In the genomic region with DNA sequence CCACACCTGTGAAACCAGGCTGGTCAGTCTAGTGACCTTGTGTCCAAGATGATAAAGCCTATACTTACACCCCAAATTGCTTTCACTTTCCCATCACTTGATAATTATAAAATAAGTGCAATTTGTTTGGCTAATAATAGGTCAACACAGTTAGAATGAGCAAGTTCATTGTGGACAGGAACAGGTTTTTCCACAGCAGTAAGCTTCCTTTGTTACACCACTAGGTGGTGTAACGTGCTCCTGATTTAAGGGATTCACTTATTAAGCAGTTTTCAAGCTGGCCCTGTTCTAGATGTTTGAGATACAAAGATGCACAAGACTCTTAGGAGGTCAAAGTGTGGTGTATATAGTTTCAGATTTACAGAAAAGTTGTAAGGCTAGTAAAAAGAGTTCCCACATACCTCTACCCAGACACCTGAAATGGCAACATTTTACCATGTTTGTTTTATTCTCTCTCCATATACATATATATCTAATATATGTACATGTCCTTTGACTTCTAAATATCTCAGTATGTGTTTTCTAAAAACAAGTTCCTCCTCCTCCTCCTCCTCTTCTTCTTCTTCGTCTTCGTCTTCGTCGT, we compare ENCODE assay signal across 7 cellular contexts. TPM values are rescaled to one million over a fixed set of nuclear protein-coding genes. Genes with fewer than 3 reads are reported as not detected.
DNase-seq lines count a peak whose midpoint lies in the region; FAIRE-seq and TF ChIP-seq lines count a peak whose summit lies in the region.

No MANE protein-coding gene starts in this region.

- H3K4me1 Mint-ChIP-seq in astrocyte (ENCODE audit: low read depth, unreplicated experiment) = peaks cover 6% of the 10 kb centered on the region
- peaks cover 6% of the 10 kb centered on the region for H3K4me1 Mint-ChIP-seq in activated CD4-positive, alpha-beta T cell treated with anti-CD3 and anti-CD28 coated beads, Interleukin-2, amount 10 ng/mL, durations not matched to agents 7 days and 5 days

- H3K4me3 ChIP-seq in GM12864 (ENCODE audit: low read depth, low read length) (no peak overlapping the region), astrocyte (ENCODE audit: insufficient read depth, low read depth, low read length) (no peak overlapping the region), liver (ENCODE audit: low read depth in 1 of 3, low read length in 3 of 3) (no peak overlapping the region), H7 (ENCODE audit: insufficient read depth, low read depth, low read length) (no peak overlapping the region)

- H3K27ac Mint-ChIP-seq in astrocyte (ENCODE audit: unreplicated experiment) = no peak overlapping the region
- no peak overlapping the region for H3K27ac Mint-ChIP-seq in activated CD4-positive, alpha-beta T cell treated with anti-CD3 and anti-CD28 coated beads, Interleukin-2, amount 10 ng/mL, durations not matched to agents 7 days and 5 days

- H3K27me3 Mint-ChIP-seq in astrocyte (ENCODE audit: low read depth, unreplicated experiment) = peaks cover 21% of the 10 kb centered on the region
- H3K27me3 Mint-ChIP-seq in activated CD4-positive, alpha-beta T cell treated with anti-CD3 and anti-CD28 coated beads, Interleukin-2, amount 10 ng/mL, durations not matched to agents 7 days and 5 days = peaks cover 30% of the 10 kb centered on the region

- no peak overlapping the region for H3K4me2 ChIP-seq in astrocyte (ENCODE audit: low read length)

- H3K36me3 Mint-ChIP-seq in astrocyte (ENCODE audit: low read depth, unreplicated experiment) = no peaks in the 10 kb centered on the region
- no peaks in the 10 kb centered on the region for H3K36me3 Mint-ChIP-seq in activated CD4-positive, alpha-beta T cell treated with anti-CD3 and anti-CD28 coated beads, Interleukin-2, amount 10 ng/mL, durations not matched to agents 7 days and 5 days (ENCODE audit: low read depth)

- H3K36me3 ChIP-seq in astrocyte (ENCODE audit: insufficient read depth, low read length) (no peaks in the 10 kb centered on the region), liver (ENCODE audit: control insufficient read depth in 4 of 4, insufficient read depth in 3 of 4, low read depth in 1 of 4, low read length in 3 of 4) (no peaks in the 10 kb centered on the region), H7 (replicated peaks; ENCODE audit: control insufficient read depth, insufficient read depth, low read length) (no peaks in the 10 kb centered on the region)

- H3K27me3 ChIP-seq in astrocyte (ENCODE audit: insufficient read depth, low read length) (no peaks in the 10 kb centered on the region), liver (ENCODE audit: control insufficient read depth in 4 of 4, insufficient read depth in 4 of 4, low read length in 3 of 4) (no peaks in the 10 kb centered on the region), H7 (ENCODE audit: control insufficient read depth, insufficient read depth, low read length) (peaks cover 4% of the 10 kb centered on the region)

- H3K9me3 ChIP-seq in astrocyte (ENCODE audit: insufficient read depth, low read depth, low read length) = peaks cover 6% of the 10 kb centered on the region
- no peaks in the 10 kb centered on the region for H3K9me3 ChIP-seq in liver (ENCODE audit: control insufficient read depth in 4 of 4, low read length in 3 of 4)

- POLR2A ChIA-PET in activated CD4-positive, alpha-beta T cell treated with anti-CD3 and anti-CD28 coated beads, Interleukin-2, amount 10 ng/mL, durations not matched to agents 7 days and 5 days (lab: Charles Lee) = no interaction called here

- TF ChIP-seq RAD21 in liver (IDR thresholded peaks at IDR 0.05) = peak; percentile 66 to 83

- peak; percentile 47 for FAIRE-seq in astrocyte (lab: Jason Lieb, UNC)

- H3K9me3 Mint-ChIP-seq in astrocyte (ENCODE audit: unreplicated experiment) = peaks cover 8% of the 10 kb centered on the region
- H3K9me3 Mint-ChIP-seq in activated CD4-positive, alpha-beta T cell treated with anti-CD3 and anti-CD28 coated beads, Interleukin-2, amount 10 ng/mL, durations not matched to agents 7 days and 5 days = no peaks in the 10 kb centered on the region

- H3K27ac ChIP-seq in astrocyte (ENCODE audit: low read depth, low read length) (no peak overlapping the region), liver (ENCODE audit: low read depth in 1 of 2, low read length in 2 of 2) (no peak overlapping the region)

- no peaks in the 10 kb centered on the region for H4K20me1 ChIP-seq in astrocyte (ENCODE audit: insufficient read depth, low read length)

- CTCF ChIA-PET in activated CD4-positive, alpha-beta T cell treated with anti-CD3 and anti-CD28 coated beads, Interleukin-2, amount 10 ng/mL, durations not matched to agents 7 days and 5 days (lab: Charles Lee) = interaction anchor here (1.0 to 1.6 kb wide), 3 partner anchors 12 to 67 kb away, joined by 3 to 5 read pairs (median 3); no protein-coding TSS in a partner anchor

- TF ChIP-seq CTCF in GM12864 (IDR thresholded peaks at IDR 0.05; ENCODE audit: low read depth, low read length, missing control alignments) = peak; percentile 67
- TF ChIP-seq CTCF in astrocyte (IDR thresholded peaks at IDR 0.05; ENCODE audit: insufficient read depth, low read depth, low read length) = peak; percentile 57
- peak; percentile 55 for TF ChIP-seq CTCF in liver (IDR thresholded peaks at IDR 0.05; ENCODE audit: low read depth, low read length, missing input control)

- H3K79me2 ChIP-seq in astrocyte (ENCODE audit: insufficient read depth, low read length) = no peaks in the 10 kb centered on the region

- no peak overlapping the region for H2AFZ ChIP-seq in astrocyte (ENCODE audit: low read depth, low read length)

- H3K4me3 Mint-ChIP-seq in astrocyte (ENCODE audit: unreplicated experiment) = no peak overlapping the region
- no peak overlapping the region for H3K4me3 Mint-ChIP-seq in activated CD4-positive, alpha-beta T cell treated with anti-CD3 and anti-CD28 coated beads, Interleukin-2, amount 10 ng/mL, durations not matched to agents 7 days and 5 days

- H3K4me1 ChIP-seq in astrocyte (ENCODE audit: insufficient read depth, low read length) = peaks cover 19% of the 10 kb centered on the region
- peaks cover 0 to 4% (median 2%) of the 10 kb centered on the region in 4 donors for H3K4me1 ChIP-seq in liver (ENCODE audit: control insufficient read depth in 4 of 4, insufficient read depth in 4 of 4, low read length in 3 of 4)

- peak; percentile 12 for DNase-seq in GM12864 (ENCODE audit: low read depth)
- peak; percentile 78 for DNase-seq in HCEC 1CT
- DNase-seq in NCI-H1105 treated with DMSO at 0.1 percent for 48 hours (lab: John Stamatoyannopoulos, UW) = peak; percentile 82
- DNase-seq in astrocyte (ENCODE audit: low read depth) = no peak
- DNase-seq in H7 = no peak
- DNase-seq in activated CD4-positive, alpha-beta T cell treated with anti-CD3 and anti-CD28 coated beads, Interleukin-2, amount 10 ng/mL, durations not matched to agents 7 days and 5 days = no peak

- 72% methylated on average over 5 of the region's 5 CpGs for WGBS in liver

- H3K9ac ChIP-seq in astrocyte (ENCODE audit: low read length) (no peak overlapping the region), liver (ENCODE audit: low read depth in 1 of 2, low read length in 2 of 2) (no peak overlapping the region)

TF ChIP-seq in liver, 16 proteins besides CTCF, POLR2A, EP300 and RAD21:
- TF ChIP-seq JUND (IDR thresholded peaks at IDR 0.05) (no peak), REST (IDR thresholded peaks at IDR 0.05) (no peak), FOXA2 (IDR thresholded peaks at IDR 0.05) (peak; percentile 9)

RNA-seq across cellular contexts. Expression of gene MFSD1, which starts 6.8 kb away (rescaled TPM):
- 62.2 and 70.1 TPM in 2 replicates for total RNA-seq in astrocyte
- 10 to 100 TPM; 74.1 to 84.7 TPM for total RNA-seq in liver
- polyA plus RNA-seq in liver = 10 to 100 TPM; 30.4 to 46.5 TPM
- 9.3 and 11.2 TPM in 2 replicates for total RNA-seq in H7 (2014; rRNA removed; shearing (Covaris generic))
- 10 to 100 TPM; 25.1 to 30.5 TPM for total RNA-seq in activated CD4-positive, alpha-beta T cell treated with anti-CD3 and anti-CD28 coated beads, Interleukin-2, amount 10 ng/mL, durations not matched to agents 7 days and 5 days

Comparison
In these comparisons a context has a peak if more than half of its experiments do, and no peak if none do; other contexts are left out.
1. DNase-seq: peak in GM12864 (single experiment), HCEC 1CT (single experiment) and NCI-H1105 treated with DMSO at 0.1 percent for 48 hours (single experiment); none in astrocyte (single experiment), H7 (single experiment) and activated CD4-positive, alpha-beta T cell treated with anti-CD3 and anti-CD28 coated beads, Interleukin-2, amount 10 ng/mL, durations not matched to agents 7 days and 5 days (single experiment).
2. Peak in every context shown above with its lines, with median percentiles within 50 percentile points of each other: CTCF ChIP-seq.